In genomic region chr10:71597821-71598498, GRCh38 we compare ENCODE assay signal across 8 cellular contexts.
A peak's percentile ranks its signal among the peaks of the same experiment; 100 is the strongest.
DNase-seq lines count a peak whose midpoint lies in the region; ATAC-seq, FAIRE-seq and TF ChIP-seq lines count a peak whose summit lies in the region.

No MANE protein-coding gene starts in this region.

- no peaks in the 10 kb centered on the region for H3K36me3 ChIP-seq in Karpas-422 (ENCODE audit: insufficient read depth, low read length)
- no peaks in the 10 kb centered on the region for H3K36me3 ChIP-seq in HepG2 (replicated peaks in 1 of 2; ENCODE audit: control insufficient read depth in 1 of 2, insufficient read depth in 2 of 2, low read length in 2 of 2)
- H3K36me3 ChIP-seq in tibial artery: no peaks in the 10 kb centered on the region

- TF ChIP-seq EP300 in HepG2 (IDR thresholded peaks at IDR 0.05; ENCODE audit: low read depth in 2 of 2, low read length in 2 of 2) (no peak), HepG2 (CRISPR knock-in tag; IDR thresholded peaks at IDR 0.05; ENCODE audit: borderline replicate concordance) (no peak)

- H3K4me3 ChIP-seq in Karpas-422 (ENCODE audit: low read length) (no peak overlapping the region), HepG2 (replicated peaks in 1 of 3; ENCODE audit: insufficient read depth in 1 of 3, low read depth in 2 of 3, low read length in 3 of 3) (0 out of 6 replicates have a peak overlapping the region, but pooled peaks of 1 of the 3 experiments have one; percentile 3), tibial artery (no peak overlapping the region)

- peak; percentile 73 for ATAC-seq in HepG2
- ATAC-seq in GM18858 (IDR thresholded peaks at IDR 0.05; ENCODE audit: unreplicated experiment): no peak

- no peak for FAIRE-seq in HepG2 (lab: Jason Lieb, UNC)

- H3K9me2 ChIP-seq in Karpas-422 (replicated peaks; ENCODE audit: insufficient read depth, low read length): no peaks in the 10 kb centered on the region

- no peaks in the 10 kb centered on the region for H4K20me1 ChIP-seq in Karpas-422 (ENCODE audit: insufficient read depth, low read depth, low read length)
- no peaks in the 10 kb centered on the region for H4K20me1 ChIP-seq in HepG2 (ENCODE audit: insufficient read depth, low read length)

- H3K27me3 ChIP-seq in Karpas-422 (ENCODE audit: low read length): no peaks in the 10 kb centered on the region
- no peaks in the 10 kb centered on the region; a peak in 1 of 5 replicates for H3K27me3 ChIP-seq in HepG2 (ENCODE audit: control insufficient read depth in 1 of 2, insufficient read depth in 2 of 2, low read length in 2 of 2)
- no peaks in the 10 kb centered on the region for H3K27me3 ChIP-seq in tibial artery

- H3K9me3 ChIP-seq in Karpas-422 (ENCODE audit: low read length): no peaks in the 10 kb centered on the region
- no peaks in the 10 kb centered on the region for H3K9me3 ChIP-seq in HepG2 (ENCODE audit: low read length)
- H3K9me3 ChIP-seq in tibial artery: no peaks in the 10 kb centered on the region

- CTCF ChIA-PET in HepG2 (lab: Yijun Ruan, JAX; ENCODE audit: low intra/inter-chr PET ratio, low total read pairs): no interaction called here

- no TSS peak for BruUV-seq in HepG2 (replicated peaks; lab: Mats Ljungman, UMichigan)

- POLR2A ChIA-PET in HepG2 (lab: Yijun Ruan, JAX): interaction anchor here (0.6 kb wide), 1 partner anchor 279 kb away, joined by 4 read pairs; the partner anchor contains the start of gene SLC29A3

- H3K9ac ChIP-seq in Karpas-422 (ENCODE audit: low read length): no peak overlapping the region
- no peak overlapping the region for H3K9ac ChIP-seq in HepG2 (ENCODE audit: insufficient read depth, low read depth, low read length)

- TF ChIP-seq CTCF in HepG2 (CRISPR knock-in tag; IDR thresholded peaks at IDR 0.05) (no peak), tibial artery (IDR thresholded peaks at IDR 0.05) (no peak)

- TF ChIP-seq POLR2A in HepG2 (IDR thresholded peaks at IDR 0.05; ENCODE audit: insufficient read depth in 1 of 2, low read depth in 2 of 2, low read length in 2 of 2): no peak

- DNase-seq in Karpas-422 (peak; percentile 72), anterior cingulate cortex (lab: John Stamatoyannopoulos, UW) (peak in 42 of 58 donors; percentile 24 to 78 (median 52)), HepG2 (ENCODE audit: low spot score) (peak; percentile 28), tibial artery (peak; percentile 60 to 73), dermis blood vessel endothelial cell (no peak), DMS153 (lab: John Stamatoyannopoulos, UW) (no peak)
- DNase-seq in activated CD4-positive, alpha-beta T cell treated with anti-CD3 and anti-CD28 coated beads for 48 hours: no peak

- intact Hi-C loops in HepG2 (cut with micrococcal nuclease; ENCODE audit: unreplicated experiment): no loop called here
- intact Hi-C loops in tibial artery (cut with DNase I; ENCODE audit: low total_unique reads): no loop called here

- H2AFZ ChIP-seq in Karpas-422 (ENCODE audit: low read length) (0 out of 2 replicates have a peak overlapping the region, but pooled peaks have one; percentile 39), HepG2 (ENCODE audit: low read length) (no peak overlapping the region)

- no peak for TF ChIP-seq RAD21 in HepG2 (CRISPR knock-in tag; IDR thresholded peaks at IDR 0.05)

- in situ Hi-C loops in HepG2 (cut with HindIII; ENCODE audit: extremely low pct_ligation_motif_present, low pct_unique_long_range_greater_than_20kb): no loop called here

- 0% methylated on average over 2 of the region's 12 CpGs for WGBS in HepG2 (ENCODE audit: low lambda C conversion rate)

- no peak overlapping the region for H3K27ac ChIP-seq in Karpas-422 (ENCODE audit: low read length)
- no peak overlapping the region for H3K27ac ChIP-seq in HepG2 (ENCODE audit: extremely low read length, insufficient read depth, low read length)
- H3K27ac ChIP-seq in tibial artery: no peak overlapping the region

- H3K4me1 ChIP-seq in Karpas-422 (ENCODE audit: low read length): peaks cover 7% of the 10 kb centered on the region
- H3K4me1 ChIP-seq in HepG2 (ENCODE audit: insufficient read depth, low read length): peaks cover 24% of the 10 kb centered on the region
- peaks cover 0 to 14% (median 9%) of the 10 kb centered on the region in 4 donors for H3K4me1 ChIP-seq in tibial artery

- H3K4me2 ChIP-seq in Karpas-422 (ENCODE audit: low read depth, low read length, poor library complexity, severe bottlenecking): no peak overlapping the region
- H3K4me2 ChIP-seq in HepG2 (ENCODE audit: low read depth, low read length): peak overlapping the region; percentile 48; the same call in 1 of the 2 replicates

- H3K79me2 ChIP-seq in Karpas-422 (ENCODE audit: low read length) (no peaks in the 10 kb centered on the region), HepG2 (ENCODE audit: insufficient read depth, low read length) (no peaks in the 10 kb centered on the region)

TF ChIP-seq in HepG2, 621 proteins besides CTCF, POLR2A, EP300 and RAD21:
- TF ChIP-seq HNRNPL (IDR thresholded peaks at IDR 0.05; ENCODE audit: low read depth, low read length) (0 out of 2 replicates have a peak, but pooled peaks have one; percentile 40), ZNF281 (CRISPR knock-in tag; IDR thresholded peaks at IDR 0.05; ENCODE audit: borderline replicate concordance) (peak; percentile 24; the same call in 1 of the 2 replicates), NFE2L1 (CRISPR knock-in tag; IDR thresholded peaks at IDR 0.05; ENCODE audit: borderline replicate concordance) (no peak), XRCC5 (optimal IDR thresholded peaks at IDR 0.05; ENCODE audit: low read length) (no peak), PATZ1 (CRISPR knock-in tag; IDR thresholded peaks at IDR 0.05) (0 out of 2 replicates have a peak, but pooled peaks have one; percentile 31), SCMH1 (CRISPR knock-in tag; IDR thresholded peaks at IDR 0.05; ENCODE audit: borderline replicate concordance) (no peak), ZNF547 (CRISPR knock-in tag; IDR thresholded peaks at IDR 0.05) (no peak), NONO (IDR thresholded peaks at IDR 0.05) (no peak), NONO (CRISPR knock-in tag; conservative IDR thresholded peaks at IDR 0.05) (no peak), HNF4A (CRISPR knock-in tag; IDR thresholded peaks at IDR 0.05) (0 out of 2 replicates have a peak, but pooled peaks have one; percentile 9), ZFP90 (CRISPR knock-in tag; IDR thresholded peaks at IDR 0.05; ENCODE audit: borderline replicate concordance) (no peak), HIC2 (CRISPR knock-in tag; IDR thresholded peaks at IDR 0.05; ENCODE audit: low read depth) (peak; percentile 35; the same call in 1 of the 2 replicates)
TF ChIP-seq in HepG2: peak in this region for 5.

Comparison
In these comparisons a context has a peak if more than half of its experiments do, and no peak if none do; other contexts are left out.
1. DNase-seq: peak in Karpas-422 (single experiment), anterior cingulate cortex (42 of 58), HepG2 (single experiment) and tibial artery (2 of 2); none in activated CD4-positive, alpha-beta T cell treated with anti-CD3 and anti-CD28 coated beads for 48 hours (single experiment), dermis blood vessel endothelial cell (single experiment) and DMS153 (single experiment).